In genomic region chr15:79674124-79674465, GRCh38 we compare ENCODE assay signal across 16 cellular contexts.
"Had no signal": no experiment of that assay in that cellular context is flagged by ENCODE, and none has a peak within 500 bp of the region (broad histone marks: within the 10 kb centered on the region; RNA-seq: fewer than 3 reads in every experiment).

No MANE protein-coding gene starts in this region.

- H3K4me3 ChIP-seq: esophagus squamous epithelium, heart left ventricle, ovary, testis, upper lobe of right lung had no signal

- H3K27ac Mint-ChIP-seq: activated naive CD4-positive, alpha-beta T cell treated with anti-CD3 and anti-CD28 coated beads, Interleukin-2, amount 50 U/mL, for 24 hours; stimulated activated naive CD8-positive, alpha-beta T cell treated with anti-CD3 and anti-CD28 coated beads, Interleukin-15, amount 100 ng/mL, for 72 hours; T-helper 17 cell had no signal

- H3K27me3 ChIP-seq: ovary, testis, upper lobe of right lung had no signal

- H3K36me3 Mint-ChIP-seq: activated naive CD4-positive, alpha-beta T cell treated with anti-CD3 and anti-CD28 coated beads, Interleukin-2, amount 50 U/mL, for 24 hours had no signal

- ATAC-seq: heart left ventricle, left ventricle myocardium superior, T-helper 17 cell, upper lobe of right lung had no signal

- H3K4me1 Mint-ChIP-seq: activated naive CD4-positive, alpha-beta T cell treated with anti-CD3 and anti-CD28 coated beads, Interleukin-2, amount 50 U/mL, for 24 hours; neural crest cell; stimulated activated naive CD8-positive, alpha-beta T cell treated with anti-CD3 and anti-CD28 coated beads, Interleukin-15, amount 100 ng/mL, for 72 hours; T-helper 17 cell had no signal

- H3K4me1 ChIP-seq: esophagus squamous epithelium, heart left ventricle, testis, upper lobe of right lung had no signal

- H3K4me3 Mint-ChIP-seq: activated naive CD4-positive, alpha-beta T cell treated with anti-CD3 and anti-CD28 coated beads, Interleukin-2, amount 50 U/mL, for 24 hours; neural crest cell; stimulated activated naive CD8-positive, alpha-beta T cell treated with anti-CD3 and anti-CD28 coated beads, Interleukin-15, amount 100 ng/mL, for 72 hours; T-helper 17 cell had no signal

- H3K27ac ChIP-seq: esophagus squamous epithelium, heart left ventricle, ovary, testis, upper lobe of right lung had no signal

- H3K9me3 Mint-ChIP-seq: activated naive CD4-positive, alpha-beta T cell treated with anti-CD3 and anti-CD28 coated beads, Interleukin-2, amount 50 U/mL, for 24 hours; stimulated activated naive CD8-positive, alpha-beta T cell treated with anti-CD3 and anti-CD28 coated beads, Interleukin-15, amount 100 ng/mL, for 72 hours had no signal

- H3K9me3 ChIP-seq: esophagus squamous epithelium, heart left ventricle, ovary, testis, upper lobe of right lung had no signal

- DNase-seq: activated CD4-positive, alpha-beta T cell treated with anti-CD3 and anti-CD28 coated beads, Interleukin-2, amount 50 U/mL, for 4 hours; activated effector memory CD4-positive, alpha-beta T cell treated with Interleukin-2 at 50 U/mL for 16 hours; activated T-cell treated with anti-CD3 and anti-CD28 coated beads, Interleukin-2, amount 50 U/mL, for 1 hour; esophagus squamous epithelium; foreskin melanocyte; heart left ventricle; islet precursor cell; left ventricle myocardium superior; ovary; stimulated activated CD4-positive, alpha-beta T cell treated with anti-CD3 and anti-CD28 coated beads, Interleukin-4, amount 100 ng/mL, for 4 hours; T-helper 17 cell; testis; upper lobe of right lung had no signal

- H3K36me3 ChIP-seq: esophagus squamous epithelium, heart left ventricle, ovary, upper lobe of right lung had no signal
